ENCODE assay signal across 11 cellular contexts in genomic region chr9:135130266-135130976, GRCh38. TPM values are rescaled to one million over a fixed set of nuclear protein-coding genes. Genes with fewer than 3 reads are reported as not detected.
DNase-seq lines count a peak whose midpoint lies in the region; ATAC-seq and TF ChIP-seq lines count a peak whose summit lies in the region.
"Had no signal": no experiment of that assay in that cellular context is flagged by ENCODE, and none has a peak within 500 bp of the region (broad histone marks: within the 10 kb centered on the region; RNA-seq: fewer than 3 reads in every experiment).

No MANE protein-coding gene starts in this region.

- peak overlapping the region in 1 of 4 donors; percentile 17 for H3K27ac ChIP-seq in gastroesophageal sphincter
- H3K27ac ChIP-seq: prostate gland had no signal

- intact Hi-C loops in left cardiac atrium (cut with DNase I), result no loop called here
- intact Hi-C loops in cardiac septum (cut with DNase I), result no loop called here

- no peak for TF ChIP-seq CTCF in gastroesophageal sphincter (IDR thresholded peaks at IDR 0.05)

- DNase-seq in left cardiac atrium (peak; percentile 43), cardiac septum (ENCODE audit: low spot score) (no peak), RPMI7951 (ENCODE audit: low read depth) (peak; percentile 14), NCI-H146 treated with DMSO at 0.1 percent for 48 hours (lab: John Stamatoyannopoulos, UW; ENCODE audit: unreplicated experiment) (no peak), kidney glomerular epithelial cell (lab: John Stamatoyannopoulos, UW) (no peak), NCI-H510A (lab: John Stamatoyannopoulos, UW) (no peak), COLO829 (ENCODE audit: low spot score) (no peak)
- DNase-seq: COR-L47 had no signal

- TF ChIP-seq EP300 in gastroesophageal sphincter (IDR thresholded peaks at IDR 0.05), result no peak

- H3K9me3 ChIP-seq in gastroesophageal sphincter, result peaks cover 0 to 10% (median 0%) of the 10 kb centered on the region in 3 donors
- H3K9me3 ChIP-seq: prostate gland had no signal

- peaks cover 78% of the 10 kb centered on the region for H3K27me3 ChIP-seq in gastroesophageal sphincter

- ATAC-seq in left cardiac atrium (peak in 1 of 2 donors; percentile 14), gastroesophageal sphincter (peak; percentile 62)
- ATAC-seq: left lobe of liver had no signal

- H3K36me3 ChIP-seq in gastroesophageal sphincter, result no peaks in the 10 kb centered on the region
- H3K36me3 ChIP-seq: prostate gland had no signal

- no peak overlapping the region for H3K4me3 ChIP-seq in gastroesophageal sphincter
- H3K4me3 ChIP-seq: prostate gland had no signal

- TF ChIP-seq POLR2A in gastroesophageal sphincter (IDR thresholded peaks at IDR 0.05), result no peak

- 70 to 74% methylated on average over 3 to 4 of the region's 18 CpGs for WGBS in gastroesophageal sphincter (ENCODE audit: low coverage in 1 of 2), 2 donors

- peaks cover 0 to 6% (median 0%) of the 10 kb centered on the region in 3 donors for H3K4me1 ChIP-seq in gastroesophageal sphincter

RNA-seq across cellular contexts. Expression of gene OLFM1, which starts 43.0 kb away (rescaled TPM):
- total RNA-seq in left cardiac atrium, result 10 to 100 TPM; 13.9 to 25.5 TPM
- 8.6 TPM for total RNA-seq in cardiac septum
- 0.12 and 0.29 TPM in 2 replicates for total RNA-seq in RPMI7951 (2014; rRNA removed; shearing (Covaris generic))
- total RNA-seq in gastroesophageal sphincter, result 10 to 100 TPM; 13.5 to 32.8 (median 25.6) TPM

Comparison
In these comparisons a context has a peak if more than half of its experiments do, and no peak if none do; other contexts are left out.
1. DNase-seq: peak in left cardiac atrium (single experiment) and RPMI7951 (single experiment); none in cardiac septum (single experiment), NCI-H146 treated with DMSO at 0.1 percent for 48 hours (single experiment), kidney glomerular epithelial cell (single experiment), NCI-H510A (single experiment) and COLO829 (single experiment).